ENCODE assay signal across 8 cellular contexts in genomic region chr4:6909113-6909969, GRCh38. TPM values are rescaled to one million over a fixed set of nuclear protein-coding genes. Genes with fewer than 3 reads are reported as not detected.
DNase-seq lines count a peak whose midpoint lies in the region; ATAC-seq, FAIRE-seq and TF ChIP-seq lines count a peak whose summit lies in the region.

TBC1D14 (plus strand) TSS chr4:6909826; CDS start chr4:6923390, 13,564 bp downstream.

- peaks cover 23% of the 10 kb centered on the region; the same call in 1 of the 2 replicates for H4K20me1 ChIP-seq in HepG2 (ENCODE audit: insufficient read depth, low read length)

- no peaks in the 10 kb centered on the region for H3K36me3 Mint-ChIP-seq in activated CD4-positive, alpha-beta T cell treated with anti-CD3 and anti-CD28 coated beads, Interleukin-2, amount 10 ng/mL, durations not matched to agents 7 days and 5 days (ENCODE audit: low read depth)

- intact Hi-C loops in HepG2 (cut with micrococcal nuclease; ENCODE audit: unreplicated experiment) = loop anchor here (2.0 to 10.0 kb wide), 3 partner anchors 17 to 135 kb away; partner anchors contain the start of gene TADA2B

- DNase-seq in AG09319 (ENCODE audit: extremely low read depth, low read depth) (peak; percentile 65), NCI-H446 (lab: John Stamatoyannopoulos, UW) (peak; percentile 59 to 78), dedifferentiated amniotic fluid mesenchymal stem cell (ENCODE audit: extremely low spot score) (peak; percentile 78), HepG2 (ENCODE audit: low spot score) (peak; percentile 74)
- DNase-seq in activated CD4-positive, alpha-beta T cell treated with anti-CD3 and anti-CD28 coated beads, Interleukin-2, amount 10 ng/mL, durations not matched to agents 7 days and 5 days = peak; percentile 87
- DNase-seq in stimulated activated CD4-positive, alpha-beta T cell treated with anti-CD3 and anti-CD28 coated beads, Interleukin-4, amount 100 ng/mL, for 1 hour = peak; percentile 86

- in situ Hi-C loops in GM18951 (cut with MboI; ENCODE audit: low sequenced_read_pairs, unreplicated experiment) = no loop called here
- in situ Hi-C loops in HepG2 (cut with HindIII; ENCODE audit: extremely low pct_ligation_motif_present, low pct_unique_long_range_greater_than_20kb) = loop anchor here (10.0 kb wide), 1 partner anchor 165 kb away; no protein-coding TSS in a partner anchor

- peak within 1 kb of the TSS; percentile 87 for H3K9ac ChIP-seq in HepG2 (ENCODE audit: insufficient read depth, low read depth, low read length)

- H3K27ac ChIP-seq in HepG2 (ENCODE audit: extremely low read length, insufficient read depth, low read length) = peak within 1 kb of the TSS; percentile 99

- FAIRE-seq in HepG2 (lab: Jason Lieb, UNC) = no peak

- H3K79me2 ChIP-seq in HepG2 (ENCODE audit: insufficient read depth, low read length) = peaks cover 48% of the 10 kb centered on the region

- H3K9me3 Mint-ChIP-seq in activated CD4-positive, alpha-beta T cell treated with anti-CD3 and anti-CD28 coated beads, Interleukin-2, amount 10 ng/mL, durations not matched to agents 7 days and 5 days = no peaks in the 10 kb centered on the region

- CTCF ChIA-PET in activated CD4-positive, alpha-beta T cell treated with anti-CD3 and anti-CD28 coated beads, Interleukin-2, amount 10 ng/mL, durations not matched to agents 7 days and 5 days (lab: Charles Lee) = interaction anchor here (0.7 to 1.8 kb wide), 10 partner anchors 9 to 738 kb away, joined by 3 to 12 read pairs (median 4); no protein-coding TSS in a partner anchor
- CTCF ChIA-PET in HepG2 (lab: Yijun Ruan, JAX; ENCODE audit: low intra/inter-chr PET ratio, low total read pairs) = interaction anchor here (1.3 to 3.1 kb wide), 2 partner anchors 9 to 17 kb away, joined by 4 to 12 read pairs; no protein-coding TSS in a partner anchor

- no peaks in the 10 kb centered on the region for H3K9me3 ChIP-seq in HepG2 (ENCODE audit: low read length)

- TF ChIP-seq RAD21 in HepG2 (CRISPR knock-in tag; IDR thresholded peaks at IDR 0.05) = peak; percentile 38

- peaks cover 59% of the 10 kb centered on the region for H3K4me1 Mint-ChIP-seq in activated CD4-positive, alpha-beta T cell treated with anti-CD3 and anti-CD28 coated beads, Interleukin-2, amount 10 ng/mL, durations not matched to agents 7 days and 5 days

- H3K27me3 ChIP-seq in HepG2 (ENCODE audit: control insufficient read depth in 1 of 2, insufficient read depth in 2 of 2, low read length in 2 of 2) = no peaks in the 10 kb centered on the region; a peak in 1 of 5 replicates

- TF ChIP-seq CTCF in AG09319 (IDR thresholded peaks at IDR 0.05; ENCODE audit: low read depth, low read length) (no peak), HepG2 (CRISPR knock-in tag; IDR thresholded peaks at IDR 0.05) (peak; percentile 43)

- POLR2A ChIA-PET in activated CD4-positive, alpha-beta T cell treated with anti-CD3 and anti-CD28 coated beads, Interleukin-2, amount 10 ng/mL, durations not matched to agents 7 days and 5 days (lab: Charles Lee) = interaction anchor here (0.5 to 1.4 kb wide), 9 partner anchors 9 to 234 kb away, joined by 3 to 14 read pairs (median 4); partner anchors contain the start of gene GRPEL1
- POLR2A ChIA-PET in HepG2 (lab: Yijun Ruan, JAX) = interaction anchor here (0.8 to 11.5 kb wide), 25 partner anchors 8 to 220 kb away, joined by 3 to 215 read pairs (median 4); partner anchors contain the start of genes BLOC1S4, GRPEL1, MRFAP1L1 and S100P

- H3K36me3 ChIP-seq in HepG2 (replicated peaks in 1 of 2; ENCODE audit: control insufficient read depth in 1 of 2, insufficient read depth in 2 of 2, low read length in 2 of 2) = no peaks in the 10 kb centered on the region

- H3K4me3 Mint-ChIP-seq in activated CD4-positive, alpha-beta T cell treated with anti-CD3 and anti-CD28 coated beads, Interleukin-2, amount 10 ng/mL, durations not matched to agents 7 days and 5 days = peak within 1 kb of the TSS; percentile 91

- H3K4me2 ChIP-seq in HepG2 (ENCODE audit: low read depth, low read length) = peak within 1 kb of the TSS; percentile 99

- peak; percentile 89 for ATAC-seq in HG03175 (IDR thresholded peaks at IDR 0.05; ENCODE audit: unreplicated experiment)
- ATAC-seq in HepG2 = peak; percentile 73

- peaks cover 74% of the 10 kb centered on the region for H3K4me1 ChIP-seq in HepG2 (ENCODE audit: insufficient read depth, low read length)

- no peak within 1 kb of the TSS for H2AFZ ChIP-seq in HepG2 (ENCODE audit: low read length)

- BruUV-seq in HepG2 (replicated peaks; lab: Mats Ljungman, UMichigan) = no TSS peak

- H3K27ac Mint-ChIP-seq in activated CD4-positive, alpha-beta T cell treated with anti-CD3 and anti-CD28 coated beads, Interleukin-2, amount 10 ng/mL, durations not matched to agents 7 days and 5 days = peak within 1 kb of the TSS; percentile 94

- peak within 1 kb of the TSS; percentile 63 to 92 (median 83) for H3K4me3 ChIP-seq in HepG2 (replicated peaks in 1 of 3; ENCODE audit: insufficient read depth in 1 of 3, low read depth in 2 of 3, low read length in 3 of 3)

- WGBS in HepG2 (ENCODE audit: low lambda C conversion rate) = 2% methylated on average over 13 of the region's 108 CpGs

- TF ChIP-seq EP300 in HepG2 (IDR thresholded peaks at IDR 0.05; ENCODE audit: low read depth in 2 of 2, low read length in 2 of 2) = 0 out of 4 replicates have a peak, but pooled peaks of 1 of the 2 experiments have one; percentile 30
- TF ChIP-seq EP300 in HepG2 (CRISPR knock-in tag; IDR thresholded peaks at IDR 0.05; ENCODE audit: borderline replicate concordance) = no peak

- TF ChIP-seq POLR2A in GM18951 (IDR thresholded peaks at IDR 0.05; ENCODE audit: extremely low read depth, insufficient read depth, insufficient read length) (peak; percentile 89), HepG2 (IDR thresholded peaks at IDR 0.05; ENCODE audit: insufficient read depth in 1 of 2, low read depth in 2 of 2, low read length in 2 of 2) (peak in 1 of 2 experiments; percentile 58; a peak in 2 of 4 replicates)

- H3K27me3 Mint-ChIP-seq in activated CD4-positive, alpha-beta T cell treated with anti-CD3 and anti-CD28 coated beads, Interleukin-2, amount 10 ng/mL, durations not matched to agents 7 days and 5 days = no peaks in the 10 kb centered on the region

TF ChIP-seq in HepG2, 621 proteins besides CTCF, POLR2A, EP300 and RAD21 (continues in another document):
- TF ChIP-seq CBX5 (CRISPR knock-in tag; IDR thresholded peaks at IDR 0.05; ENCODE audit: borderline replicate concordance) = no peak
- peak; percentile 65; the same call in 1 of the 2 replicates for TF ChIP-seq SNAPC5 (CRISPR knock-in tag; IDR thresholded peaks at IDR 0.05; ENCODE audit: borderline replicate concordance)
- TF ChIP-seq ZFP82 (CRISPR knock-in tag; IDR thresholded peaks at IDR 0.05; ENCODE audit: borderline replicate concordance) = peak; percentile 55; the same call in 1 of the 2 replicates
- peak; percentile 52; the same call in 1 of the 2 replicates for TF ChIP-seq ZNF337 (CRISPR knock-in tag; IDR thresholded peaks at IDR 0.05; ENCODE audit: borderline replicate concordance, low read depth)
- TF ChIP-seq TP53 (CRISPR knock-in tag; conservative IDR thresholded peaks at IDR 0.05) = 0 out of 2 replicates have a peak, but pooled peaks have one; percentile 46
- TF ChIP-seq KLF6 (CRISPR knock-in tag; IDR thresholded peaks at IDR 0.05) = peak; percentile 61; the same call in 1 of the 2 replicates
- 0 out of 2 replicates have a peak, but pooled peaks have one; percentile 26 for TF ChIP-seq ZBTB46 (CRISPR knock-in tag; IDR thresholded peaks at IDR 0.05; ENCODE audit: borderline replicate concordance)
- TF ChIP-seq BHLHE40 (IDR thresholded peaks at IDR 0.05; ENCODE audit: low read length) = peak; percentile 56; the same call in 1 of the 2 replicates

RNA-seq across cellular contexts. Expression of gene TBC1D14, which starts in this region (rescaled TPM):
- total RNA-seq in activated CD4-positive, alpha-beta T cell treated with anti-CD3 and anti-CD28 coated beads, Interleukin-2, amount 10 ng/mL, durations not matched to agents 7 days and 5 days = 10 to 100 TPM; 50.1 to 50.2 TPM
- total RNA-seq in HepG2 (2016; rRNA removed; fragmentation: Illumina TruSeq; extraction: Trizol) = 46.5 and 53.3 TPM in 2 replicates
- total RNA-seq in HepG2 (2016; cell fraction: cytosol; rRNA removed; fragmentation: Illumina TruSeq; extraction: Trizol; ENCODE audit: low read depth) = 65.4 and 73.2 TPM in 2 replicates
- total RNA-seq in HepG2 (2016; cell fraction: insoluble cytoplasmic fraction; rRNA removed; fragmentation: Illumina TruSeq; extraction: Trizol) = 45.9 and 47.6 TPM in 2 replicates
- 39.0 and 41.3 TPM in 2 replicates for total RNA-seq in HepG2 (2016; cell fraction: membrane; rRNA removed; fragmentation: Illumina TruSeq; extraction: Trizol)
- 38.2 and 42.5 TPM in 2 replicates for total RNA-seq in HepG2 (2016; cell fraction: nucleus; rRNA removed; fragmentation: Illumina TruSeq; extraction: Trizol)
- polyA plus RNA-seq in HepG2 (2011; rRNA removed) = 29.5 and 31.8 TPM in 2 replicates
- 29.0 and 31.7 TPM in 2 replicates for polyA plus RNA-seq in HepG2 (2011; cell fraction: cytosol; rRNA removed)
- 29.6 and 30.6 TPM in 2 replicates for polyA plus RNA-seq in HepG2 (2011; cell fraction: nucleus; rRNA removed)
- 31.1 and 34.7 TPM in 2 replicates for polyA plus RNA-seq in HepG2 (2012)
- polyA plus RNA-seq in HepG2 (2016; cell fraction: cytosol; fragmentation: Illumina TruSeq; extraction: Trizol; ENCODE audit: low read depth) = 5.0 TPM in 2 replicates
- polyA plus RNA-seq in HepG2 (2016; cell fraction: insoluble cytoplasmic fraction; fragmentation: Illumina TruSeq; extraction: Trizol; ENCODE audit: low read depth) = 34.0 and 38.1 TPM in 2 replicates
- 15.8 and 17.3 TPM in 2 replicates for polyA plus RNA-seq in HepG2 (2016; cell fraction: membrane; fragmentation: Illumina TruSeq; extraction: Trizol; ENCODE audit: low read depth)
- polyA plus RNA-seq in HepG2 (2016; cell fraction: nucleus; fragmentation: Illumina TruSeq; extraction: Trizol; ENCODE audit: insufficient read depth, low read depth) = 42.2 and 45.1 TPM in 2 replicates
- 34.1 and 63.3 TPM in 2 replicates for polyA minus RNA-seq in HepG2 (2011; rRNA and poly(A)+ RNA removed; ENCODE audit: low replicate concordance)
- polyA minus RNA-seq in HepG2 (2011; cell fraction: cytosol; rRNA and poly(A)+ RNA removed) = 21.7 and 28.5 TPM in 2 replicates
- polyA minus RNA-seq in HepG2 (2011; cell fraction: nucleus; rRNA and poly(A)+ RNA removed) = 25.8 and 31.3 TPM in 2 replicates

Comparison
In these comparisons a context has a peak if more than half of its experiments do, and no peak if none do; other contexts are left out.
1. Peak in every context shown above with its lines: DNase-seq, ATAC-seq, H3K4me3 ChIP-seq and H3K27ac ChIP-seq.